Comparison of ENCODE assay signal across 1 cellular context in the genomic region with DNA sequence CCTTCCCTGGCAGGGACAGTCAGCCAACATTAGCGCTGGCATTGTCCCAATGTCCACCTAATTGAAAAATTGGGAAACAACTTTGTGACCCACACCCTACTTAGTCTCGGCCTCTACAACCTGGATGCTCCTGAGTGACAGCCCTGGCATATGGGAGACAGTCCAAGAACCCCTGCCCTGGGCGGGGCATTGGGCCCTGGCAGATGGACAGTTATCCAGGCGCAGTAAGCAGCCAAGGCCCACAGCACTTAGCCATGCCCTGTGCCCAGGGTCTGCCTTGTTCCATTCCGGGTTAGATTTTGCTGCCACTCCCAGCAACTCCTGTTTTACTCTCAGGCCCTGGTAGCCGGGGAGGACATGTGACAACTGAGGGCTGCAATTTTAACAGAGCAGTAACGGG.
TF ChIP-seq lines count a peak whose summit lies in the region.

No MANE protein-coding gene starts in this region.

TF ChIP-seq in H1, 55 proteins besides CTCF, POLR2A, EP300 and RAD21:
- no peak for TF ChIP-seq POLR2AphosphoS5 (IDR thresholded peaks at IDR 0.05; ENCODE audit: low read depth, low read length)
- TF ChIP-seq YY1 (IDR thresholded peaks at IDR 0.05; ENCODE audit: low read depth, low read length), result no peak
- TF ChIP-seq GTF2F1 (IDR thresholded peaks at IDR 0.05; ENCODE audit: borderline replicate concordance, low read depth, low read length), result no peak
- TF ChIP-seq SP1 (IDR thresholded peaks at IDR 0.05; ENCODE audit: low read depth, low read length), result no peak
- TF ChIP-seq TBP (IDR thresholded peaks at IDR 0.05; ENCODE audit: low read depth, low read length), result no peak
- no peak for TF ChIP-seq KDM4A (IDR thresholded peaks at IDR 0.05; ENCODE audit: low read depth, low read length, severe bottlenecking)
- no peak for TF ChIP-seq NRF1 (IDR thresholded peaks at IDR 0.05; ENCODE audit: low read depth, low read length)
- no peak for TF ChIP-seq RBBP5 (IDR thresholded peaks at IDR 0.05; ENCODE audit: borderline replicate concordance, low read depth, low read length)
- no peak for TF ChIP-seq GABPA (IDR thresholded peaks at IDR 0.05; ENCODE audit: borderline replicate concordance, insufficient read depth, low read length)
